Comparison of ENCODE assay signal across 9 cellular contexts in genomic region chr11:576791-577610, GRCh38. TPM values are rescaled to one million over a fixed set of nuclear protein-coding genes. Genes with fewer than 3 reads are reported as not detected.
DNase-seq lines count a peak whose midpoint lies in the region; ATAC-seq, FAIRE-seq and TF ChIP-seq lines count a peak whose summit lies in the region.
"Had no signal": no experiment of that assay in that cellular context is flagged by ENCODE, and none has a peak within 500 bp of the region (broad histone marks: within the 10 kb centered on the region; RNA-seq: fewer than 3 reads in every experiment).

No MANE protein-coding gene starts in this region.

- H3K9ac ChIP-seq in astrocyte (ENCODE audit: low read length) (peak overlapping the region; percentile 99), HepG2 (ENCODE audit: insufficient read depth, low read depth, low read length) (peak overlapping the region; percentile 100)

- peaks cover 53% of the 10 kb centered on the region for H3K79me2 ChIP-seq in astrocyte (ENCODE audit: insufficient read depth, low read length)
- peaks cover 52% of the 10 kb centered on the region for H3K79me2 ChIP-seq in HepG2 (ENCODE audit: insufficient read depth, low read length)

- peaks cover 54% of the 10 kb centered on the region for H3K4me1 Mint-ChIP-seq in activated T-cell treated with anti-CD3 and anti-CD28 coated beads, Interleukin-2, amount 50 U/mL, for 72 hours (ENCODE audit: low read depth)
- peaks cover 39% of the 10 kb centered on the region for H3K4me1 Mint-ChIP-seq in astrocyte (ENCODE audit: low read depth, unreplicated experiment)

- peaks cover 3 to 10% of the 10 kb centered on the region in 2 donors for H3K36me3 Mint-ChIP-seq in activated T-cell treated with anti-CD3 and anti-CD28 coated beads, Interleukin-2, amount 50 U/mL, for 72 hours (ENCODE audit: insufficient read depth in 2 of 2)
- peaks cover 12% of the 10 kb centered on the region for H3K36me3 Mint-ChIP-seq in astrocyte (ENCODE audit: low read depth, unreplicated experiment)

- peaks cover 13% of the 10 kb centered on the region for H3K27me3 Mint-ChIP-seq in activated T-cell treated with anti-CD3 and anti-CD28 coated beads, Interleukin-2, amount 50 U/mL, for 72 hours (ENCODE audit: low read depth)
- H3K27me3 Mint-ChIP-seq in astrocyte (ENCODE audit: low read depth, unreplicated experiment): peaks cover 17% of the 10 kb centered on the region

- H3K27me3 ChIP-seq in astrocyte (ENCODE audit: insufficient read depth, low read length): peaks cover 6% of the 10 kb centered on the region
- H3K27me3 ChIP-seq in HepG2 (ENCODE audit: control insufficient read depth in 1 of 2, insufficient read depth in 2 of 2, low read length in 2 of 2): no peaks in the 10 kb centered on the region; a peak in 2 of 5 replicates
- H3K27me3 ChIP-seq in tibial artery: no peaks in the 10 kb centered on the region

- no peak for ATAC-seq in activated T-cell treated with anti-CD3 and anti-CD28 coated beads, Interleukin-2, amount 50 U/mL, for 72 hours (replicated peaks in 1 of 2)
- ATAC-seq in HepG2 (no peak), GM21576 (IDR thresholded peaks at IDR 0.05; ENCODE audit: unreplicated experiment) (no peak)

- H3K9me3 Mint-ChIP-seq in activated T-cell treated with anti-CD3 and anti-CD28 coated beads, Interleukin-2, amount 50 U/mL, for 72 hours: no peaks in the 10 kb centered on the region
- no peaks in the 10 kb centered on the region for H3K9me3 Mint-ChIP-seq in astrocyte (ENCODE audit: unreplicated experiment)

- intact Hi-C loops in HepG2 (cut with micrococcal nuclease; ENCODE audit: unreplicated experiment) (no loop called here), tibial artery (cut with DNase I; ENCODE audit: low total_unique reads) (loop anchor here (5.0 to 10.0 kb wide), 2 partner anchors 35 to 228 kb away; partner anchors contain the start of genes PIDD1 and RPLP2)

- H3K4me3 ChIP-seq in astrocyte (ENCODE audit: insufficient read depth, low read depth, low read length) (peak overlapping the region; percentile 98), HepG2 (replicated peaks in 1 of 3; ENCODE audit: insufficient read depth in 1 of 3, low read depth in 2 of 3, low read length in 3 of 3) (peak overlapping the region; percentile 78 to 100 (median 92)), tibial artery (peak overlapping the region; percentile 78 to 89)

- in situ Hi-C loops in HepG2 (cut with HindIII; ENCODE audit: extremely low pct_ligation_motif_present, low pct_unique_long_range_greater_than_20kb): no loop called here

- no peak for TF ChIP-seq RAD21 in HepG2 (CRISPR knock-in tag; IDR thresholded peaks at IDR 0.05)

- H3K27ac Mint-ChIP-seq in activated T-cell treated with anti-CD3 and anti-CD28 coated beads, Interleukin-2, amount 50 U/mL, for 72 hours: peak overlapping the region; percentile 86
- H3K27ac Mint-ChIP-seq in astrocyte (ENCODE audit: unreplicated experiment): peak overlapping the region; percentile 92

- no peak for TF ChIP-seq EP300 in HepG2 (IDR thresholded peaks at IDR 0.05; ENCODE audit: low read depth in 2 of 2, low read length in 2 of 2)
- TF ChIP-seq EP300 in HepG2 (CRISPR knock-in tag; IDR thresholded peaks at IDR 0.05; ENCODE audit: borderline replicate concordance): no peak

- POLR2A ChIA-PET in HepG2 (lab: Yijun Ruan, JAX): interaction anchor here (0.7 to 2.5 kb wide), 3 partner anchors 11 to 24 kb away, joined by 3 to 33 read pairs (median 9); no protein-coding TSS in a partner anchor

- H3K27ac ChIP-seq in astrocyte (ENCODE audit: low read depth, low read length) (peak overlapping the region; percentile 84), HepG2 (ENCODE audit: extremely low read length, insufficient read depth, low read length) (peak overlapping the region; percentile 80), tibial artery (peak overlapping the region; percentile 83 to 87)

- peaks cover 16% of the 10 kb centered on the region for H3K4me1 ChIP-seq in astrocyte (ENCODE audit: insufficient read depth, low read length)
- peaks cover 57% of the 10 kb centered on the region for H3K4me1 ChIP-seq in HepG2 (ENCODE audit: insufficient read depth, low read length)
- H3K4me1 ChIP-seq in tibial artery: peaks cover 0 to 53% (median 44%) of the 10 kb centered on the region in 4 donors

- TF ChIP-seq CTCF in astrocyte (IDR thresholded peaks at IDR 0.05; ENCODE audit: insufficient read depth, low read depth, low read length): no peak
- no peak for TF ChIP-seq CTCF in HepG2 (CRISPR knock-in tag; IDR thresholded peaks at IDR 0.05)
- no peak for TF ChIP-seq CTCF in tibial artery (IDR thresholded peaks at IDR 0.05)

- peaks cover 3% of the 10 kb centered on the region for H3K36me3 ChIP-seq in astrocyte (ENCODE audit: insufficient read depth, low read length)
- peaks cover 8 to 13% of the 10 kb centered on the region in 2 experiments; a peak in 4 of 5 replicates for H3K36me3 ChIP-seq in HepG2 (replicated peaks in 1 of 2; ENCODE audit: control insufficient read depth in 1 of 2, insufficient read depth in 2 of 2, low read length in 2 of 2)
- H3K36me3 ChIP-seq in tibial artery: peaks cover 4 to 7% (median 7%) of the 10 kb centered on the region in 3 donors

- no TSS peak for BruUV-seq in HepG2 (replicated peaks; lab: Mats Ljungman, UMichigan)

- CTCF ChIA-PET in HepG2 (lab: Yijun Ruan, JAX; ENCODE audit: low intra/inter-chr PET ratio, low total read pairs): no interaction called here

- FAIRE-seq in astrocyte (lab: Jason Lieb, UNC): no peak
- no peak for FAIRE-seq in HepG2 (lab: Jason Lieb, UNC)

- peak overlapping the region; percentile 90 to 92 for H3K4me3 Mint-ChIP-seq in activated T-cell treated with anti-CD3 and anti-CD28 coated beads, Interleukin-2, amount 50 U/mL, for 72 hours
- H3K4me3 Mint-ChIP-seq in astrocyte (ENCODE audit: unreplicated experiment): peak overlapping the region; percentile 98

- DNase-seq in activated T-cell treated with anti-CD3 and anti-CD28 coated beads, Interleukin-2, amount 50 U/mL, for 72 hours: no peak
- DNase-seq in activated T-cell treated with anti-CD3 and anti-CD28 coated beads, Interleukin-2, amount 50 U/mL, for 48 hours: no peak
- DNase-seq in astrocyte (ENCODE audit: low read depth): no peak
- DNase-seq in HepG2 (ENCODE audit: low spot score): no peak
- DNase-seq in tibial artery: no peak
- DNase-seq in stimulated activated CD8-positive, alpha-beta memory T cell treated with anti-CD3 and anti-CD28 coated beads, Interleukin-4, amount 100 ng/mL, for 48 hours: no peak
- no peak for DNase-seq in NCI-H2196 (lab: John Stamatoyannopoulos, UW; ENCODE audit: unreplicated experiment)
- DNase-seq: T-helper 9 cell had no signal

- no peak for TF ChIP-seq POLR2A in HepG2 (IDR thresholded peaks at IDR 0.05; ENCODE audit: insufficient read depth in 1 of 2, low read depth in 2 of 2, low read length in 2 of 2)

- WGBS in HepG2 (ENCODE audit: low lambda C conversion rate): 2% methylated on average over 23 of the region's 50 CpGs

- no peaks in the 10 kb centered on the region for H3K9me3 ChIP-seq in astrocyte (ENCODE audit: insufficient read depth, low read depth, low read length)
- H3K9me3 ChIP-seq in HepG2 (ENCODE audit: low read length): no peaks in the 10 kb centered on the region
- no peaks in the 10 kb centered on the region for H3K9me3 ChIP-seq in tibial artery

- H3K4me2 ChIP-seq in astrocyte (ENCODE audit: low read length) (peak overlapping the region; percentile 96), HepG2 (ENCODE audit: low read depth, low read length) (peak overlapping the region; percentile 94)

- H2AFZ ChIP-seq in astrocyte (ENCODE audit: low read depth, low read length) (no peak overlapping the region), HepG2 (ENCODE audit: low read length) (no peak overlapping the region)

- H4K20me1 ChIP-seq in astrocyte (ENCODE audit: insufficient read depth, low read length) (peaks cover 50% of the 10 kb centered on the region), HepG2 (ENCODE audit: insufficient read depth, low read length) (peaks cover 43% of the 10 kb centered on the region)

RNA-seq across cellular contexts. Expression of gene PHRF1, which starts 0.7 kb away (rescaled TPM):
- total RNA-seq in activated T-cell treated with anti-CD3 and anti-CD28 coated beads, Interleukin-2, amount 50 U/mL, for 72 hours: 10 to 100 TPM; 29.7 to 31.0 TPM
- total RNA-seq in astrocyte (38.0 and 38.3 TPM in 2 replicates), HepG2 (2016; rRNA removed; fragmentation: Illumina TruSeq; extraction: Trizol) (13.7 and 16.7 TPM in 2 replicates)
- 7.4 and 7.9 TPM in 2 replicates for total RNA-seq in HepG2 (2016; cell fraction: cytosol; rRNA removed; fragmentation: Illumina TruSeq; extraction: Trizol; ENCODE audit: low read depth)
- total RNA-seq in HepG2 (2016; cell fraction: insoluble cytoplasmic fraction; rRNA removed; fragmentation: Illumina TruSeq; extraction: Trizol): 10.7 and 17.0 TPM in 2 replicates
- total RNA-seq in HepG2 (2016; cell fraction: membrane; rRNA removed; fragmentation: Illumina TruSeq; extraction: Trizol): 5.1 and 6.1 TPM in 2 replicates
- total RNA-seq in HepG2 (2016; cell fraction: nucleus; rRNA removed; fragmentation: Illumina TruSeq; extraction: Trizol): 10.8 and 14.2 TPM in 2 replicates
- 8.2 and 11.2 TPM in 2 replicates for polyA plus RNA-seq in HepG2 (2011; rRNA removed)
- polyA plus RNA-seq in HepG2 (2011; cell fraction: cytosol; rRNA removed): 4.8 and 7.0 TPM in 2 replicates
- polyA plus RNA-seq in HepG2 (2011; cell fraction: nucleus; rRNA removed): 30.1 and 30.7 TPM in 2 replicates
- 7.4 and 8.1 TPM in 2 replicates for polyA plus RNA-seq in HepG2 (2012)
- 1.6 and 1.8 TPM in 2 replicates for polyA plus RNA-seq in HepG2 (2016; cell fraction: cytosol; fragmentation: Illumina TruSeq; extraction: Trizol; ENCODE audit: low read depth)
- polyA plus RNA-seq in HepG2 (2016; cell fraction: insoluble cytoplasmic fraction; fragmentation: Illumina TruSeq; extraction: Trizol; ENCODE audit: low read depth): 10.7 and 13.7 TPM in 2 replicates
- polyA plus RNA-seq in HepG2 (2016; cell fraction: membrane; fragmentation: Illumina TruSeq; extraction: Trizol; ENCODE audit: low read depth): 2.1 and 2.5 TPM in 2 replicates
- 25.7 and 27.7 TPM in 2 replicates for polyA plus RNA-seq in HepG2 (2016; cell fraction: nucleus; fragmentation: Illumina TruSeq; extraction: Trizol; ENCODE audit: insufficient read depth, low read depth)
- polyA minus RNA-seq in HepG2 (2011; rRNA and poly(A)+ RNA removed; ENCODE audit: low replicate concordance): 13.6 and 18.7 TPM in 2 replicates
- 7.8 and 7.9 TPM in 2 replicates for polyA minus RNA-seq in HepG2 (2011; cell fraction: cytosol; rRNA and poly(A)+ RNA removed)
- 17.4 and 19.9 TPM in 2 replicates for polyA minus RNA-seq in HepG2 (2011; cell fraction: nucleus; rRNA and poly(A)+ RNA removed)

RNA-seq across cellular contexts. Expression of gene RASSF7, which starts 16.2 kb away (rescaled TPM):
- total RNA-seq in activated T-cell treated with anti-CD3 and anti-CD28 coated beads, Interleukin-2, amount 50 U/mL, for 72 hours: 10 to 100 TPM; 13.5 to 14.2 TPM
- total RNA-seq in astrocyte: 31.1 and 32.3 TPM in 2 replicates
- total RNA-seq in HepG2 (2016; rRNA removed; fragmentation: Illumina TruSeq; extraction: Trizol): 13.1 and 20.2 TPM in 2 replicates
- 5.4 and 5.7 TPM in 2 replicates for total RNA-seq in HepG2 (2016; cell fraction: cytosol; rRNA removed; fragmentation: Illumina TruSeq; extraction: Trizol; ENCODE audit: low read depth)
- 13.3 and 19.7 TPM in 2 replicates for total RNA-seq in HepG2 (2016; cell fraction: insoluble cytoplasmic fraction; rRNA removed; fragmentation: Illumina TruSeq; extraction: Trizol)
- total RNA-seq in HepG2 (2016; cell fraction: membrane; rRNA removed; fragmentation: Illumina TruSeq; extraction: Trizol): 10.8 and 11.9 TPM in 2 replicates
- total RNA-seq in HepG2 (2016; cell fraction: nucleus; rRNA removed; fragmentation: Illumina TruSeq; extraction: Trizol): 16.7 and 17.2 TPM in 2 replicates
- polyA plus RNA-seq in HepG2 (2011; rRNA removed): 28.6 and 36.4 TPM in 2 replicates
- polyA plus RNA-seq in HepG2 (2011; cell fraction: cytosol; rRNA removed): 22.3 and 49.0 TPM in 2 replicates
- polyA plus RNA-seq in HepG2 (2011; cell fraction: nucleus; rRNA removed): 139 and 165 TPM in 2 replicates
- polyA plus RNA-seq in HepG2 (2012): 8.9 and 12.6 TPM in 2 replicates
- 4.7 and 6.0 TPM in 2 replicates for polyA plus RNA-seq in HepG2 (2016; cell fraction: cytosol; fragmentation: Illumina TruSeq; extraction: Trizol; ENCODE audit: low read depth)
- 12.3 and 15.9 TPM in 2 replicates for polyA plus RNA-seq in HepG2 (2016; cell fraction: insoluble cytoplasmic fraction; fragmentation: Illumina TruSeq; extraction: Trizol; ENCODE audit: low read depth)
- 5.9 and 7.2 TPM in 2 replicates for polyA plus RNA-seq in HepG2 (2016; cell fraction: membrane; fragmentation: Illumina TruSeq; extraction: Trizol; ENCODE audit: low read depth)
- 32.6 and 40.7 TPM in 2 replicates for polyA plus RNA-seq in HepG2 (2016; cell fraction: nucleus; fragmentation: Illumina TruSeq; extraction: Trizol; ENCODE audit: insufficient read depth, low read depth)
- 6.7 and 39.4 TPM in 2 replicates for polyA minus RNA-seq in HepG2 (2011; rRNA and poly(A)+ RNA removed; ENCODE audit: low replicate concordance)
- 10.4 and 10.9 TPM in 2 replicates for polyA minus RNA-seq in HepG2 (2011; cell fraction: cytosol; rRNA and poly(A)+ RNA removed)
- polyA minus RNA-seq in HepG2 (2011; cell fraction: nucleus; rRNA and poly(A)+ RNA removed): 15.2 and 17.9 TPM in 2 replicates

RNA-seq across cellular contexts. Expression of gene LMNTD2, which starts 16.5 kb away (rescaled TPM):
- total RNA-seq in activated T-cell treated with anti-CD3 and anti-CD28 coated beads, Interleukin-2, amount 50 U/mL, for 72 hours: 1 to 10 TPM; 3.1 to 5.5 TPM
- 2.5 and 2.8 TPM in 2 replicates for total RNA-seq in astrocyte
- total RNA-seq in HepG2 (2016; rRNA removed; fragmentation: Illumina TruSeq; extraction: Trizol): 0.25 and 1.1 TPM in 2 replicates
- 0.40 and 0.44 TPM in 2 replicates for total RNA-seq in HepG2 (2016; cell fraction: cytosol; rRNA removed; fragmentation: Illumina TruSeq; extraction: Trizol; ENCODE audit: low read depth)
- 0.45 and 1.1 TPM in 2 replicates for total RNA-seq in HepG2 (2016; cell fraction: insoluble cytoplasmic fraction; rRNA removed; fragmentation: Illumina TruSeq; extraction: Trizol)
- 0.79 and 1.3 TPM in 2 replicates for total RNA-seq in HepG2 (2016; cell fraction: membrane; rRNA removed; fragmentation: Illumina TruSeq; extraction: Trizol)
- total RNA-seq in HepG2 (2016; cell fraction: nucleus; rRNA removed; fragmentation: Illumina TruSeq; extraction: Trizol): 1.3 and 1.7 TPM in 2 replicates
- 3.1 and 3.6 TPM in 2 replicates for polyA plus RNA-seq in HepG2 (2011; rRNA removed)
- 1.1 and 2.2 TPM in 2 replicates for polyA plus RNA-seq in HepG2 (2011; cell fraction: cytosol; rRNA removed)
- polyA plus RNA-seq in HepG2 (2011; cell fraction: nucleus; rRNA removed): 50.0 and 60.4 TPM in 2 replicates
- 1.3 and 1.4 TPM in 2 replicates for polyA plus RNA-seq in HepG2 (2012)
- polyA plus RNA-seq in HepG2 (2016; cell fraction: cytosol; fragmentation: Illumina TruSeq; extraction: Trizol; ENCODE audit: low read depth): 0.53 and 0.78 TPM in 2 replicates
- polyA plus RNA-seq in HepG2 (2016; cell fraction: insoluble cytoplasmic fraction; fragmentation: Illumina TruSeq; extraction: Trizol; ENCODE audit: low read depth): 0.42 and 0.68 TPM in 2 replicates
- 0.96 and 1.2 TPM in 2 replicates for polyA plus RNA-seq in HepG2 (2016; cell fraction: membrane; fragmentation: Illumina TruSeq; extraction: Trizol; ENCODE audit: low read depth)
- polyA plus RNA-seq in HepG2 (2016; cell fraction: nucleus; fragmentation: Illumina TruSeq; extraction: Trizol; ENCODE audit: insufficient read depth, low read depth): 3.7 and 5.0 TPM in 2 replicates
- polyA minus RNA-seq in HepG2 (2011; rRNA and poly(A)+ RNA removed; ENCODE audit: low replicate concordance): 0.51 and 0.96 TPM in 2 replicates
- polyA minus RNA-seq in HepG2 (2011; cell fraction: cytosol; rRNA and poly(A)+ RNA removed): 0.88 and 1.4 TPM in 2 replicates
- 2.6 and 3.1 TPM in 2 replicates for polyA minus RNA-seq in HepG2 (2011; cell fraction: nucleus; rRNA and poly(A)+ RNA removed)

RNA-seq across cellular contexts. Expression of gene IRF7, which starts 38.7 kb away (rescaled TPM):
- 10 to 100 TPM; 46.7 to 95.8 TPM for total RNA-seq in activated T-cell treated with anti-CD3 and anti-CD28 coated beads, Interleukin-2, amount 50 U/mL, for 72 hours
- total RNA-seq in astrocyte: 75.4 and 80.6 TPM in 2 replicates
- total RNA-seq in HepG2 (2016; rRNA removed; fragmentation: Illumina TruSeq; extraction: Trizol): not detected in 2 replicates
- total RNA-seq in HepG2 (2016; cell fraction: cytosol; rRNA removed; fragmentation: Illumina TruSeq; extraction: Trizol; ENCODE audit: low read depth): not detected in 2 replicates
- not detected in 2 replicates for total RNA-seq in HepG2 (2016; cell fraction: insoluble cytoplasmic fraction; rRNA removed; fragmentation: Illumina TruSeq; extraction: Trizol)
- not detected in 2 replicates for total RNA-seq in HepG2 (2016; cell fraction: membrane; rRNA removed; fragmentation: Illumina TruSeq; extraction: Trizol)
- total RNA-seq in HepG2 (2016; cell fraction: nucleus; rRNA removed; fragmentation: Illumina TruSeq; extraction: Trizol): not detected in 2 replicates
- polyA plus RNA-seq in HepG2 (2011; rRNA removed): 0.04 TPM in 1 of 2 replicates, not detected in the other
- polyA plus RNA-seq in HepG2 (2011; cell fraction: cytosol; rRNA removed): 0.03 TPM in 1 of 2 replicates, not detected in the other
- 0.47 and 0.69 TPM in 2 replicates for polyA plus RNA-seq in HepG2 (2011; cell fraction: nucleus; rRNA removed)
- 0.42 and 0.91 TPM in 2 replicates for polyA plus RNA-seq in HepG2 (2012)
- polyA plus RNA-seq in HepG2 (2016; cell fraction: cytosol; fragmentation: Illumina TruSeq; extraction: Trizol; ENCODE audit: low read depth): not detected in 2 replicates
- polyA plus RNA-seq in HepG2 (2016; cell fraction: insoluble cytoplasmic fraction; fragmentation: Illumina TruSeq; extraction: Trizol; ENCODE audit: low read depth): not detected in 2 replicates
- polyA plus RNA-seq in HepG2 (2016; cell fraction: membrane; fragmentation: Illumina TruSeq; extraction: Trizol; ENCODE audit: low read depth): not detected in 2 replicates
- not detected in 2 replicates for polyA plus RNA-seq in HepG2 (2016; cell fraction: nucleus; fragmentation: Illumina TruSeq; extraction: Trizol; ENCODE audit: insufficient read depth, low read depth)
- 3.8 TPM in 1 of 2 replicates, not detected in the other for polyA minus RNA-seq in HepG2 (2011; rRNA and poly(A)+ RNA removed; ENCODE audit: low replicate concordance)
- not detected in 2 replicates for polyA minus RNA-seq in HepG2 (2011; cell fraction: cytosol; rRNA and poly(A)+ RNA removed)
- not detected in 2 replicates for polyA minus RNA-seq in HepG2 (2011; cell fraction: nucleus; rRNA and poly(A)+ RNA removed)

RNA-seq across cellular contexts. Expression of gene LRRC56, which starts 39.7 kb away (rescaled TPM):
- 1 to 10 TPM; 1.2 to 3.1 TPM for total RNA-seq in activated T-cell treated with anti-CD3 and anti-CD28 coated beads, Interleukin-2, amount 50 U/mL, for 72 hours
- total RNA-seq in astrocyte (0.82 and 1.8 TPM in 2 replicates), HepG2 (2016; rRNA removed; fragmentation: Illumina TruSeq; extraction: Trizol) (0.08 and 0.11 TPM in 2 replicates)
- total RNA-seq in HepG2 (2016; cell fraction: cytosol; rRNA removed; fragmentation: Illumina TruSeq; extraction: Trizol; ENCODE audit: low read depth): 0.10 TPM in 1 of 2 replicates, not detected in the other
- total RNA-seq in HepG2 (2016; cell fraction: insoluble cytoplasmic fraction; rRNA removed; fragmentation: Illumina TruSeq; extraction: Trizol): 0.09 TPM in 2 replicates
- total RNA-seq in HepG2 (2016; cell fraction: membrane; rRNA removed; fragmentation: Illumina TruSeq; extraction: Trizol): 0.06 and 0.07 TPM in 2 replicates
- not detected in 2 replicates for total RNA-seq in HepG2 (2016; cell fraction: nucleus; rRNA removed; fragmentation: Illumina TruSeq; extraction: Trizol)
- polyA plus RNA-seq in HepG2 (2011; rRNA removed): 0.29 and 0.46 TPM in 2 replicates
- 0.21 and 0.22 TPM in 2 replicates for polyA plus RNA-seq in HepG2 (2011; cell fraction: cytosol; rRNA removed)
- 3.4 and 3.8 TPM in 2 replicates for polyA plus RNA-seq in HepG2 (2011; cell fraction: nucleus; rRNA removed)
- polyA plus RNA-seq in HepG2 (2012): 0.34 and 0.59 TPM in 2 replicates
- polyA plus RNA-seq in HepG2 (2016; cell fraction: cytosol; fragmentation: Illumina TruSeq; extraction: Trizol; ENCODE audit: low read depth): 0.05 TPM in 1 of 2 replicates, not detected in the other
- polyA plus RNA-seq in HepG2 (2016; cell fraction: insoluble cytoplasmic fraction; fragmentation: Illumina TruSeq; extraction: Trizol; ENCODE audit: low read depth): 0.19 TPM in 1 of 2 replicates, not detected in the other
- 0.10 TPM in 1 of 2 replicates, not detected in the other for polyA plus RNA-seq in HepG2 (2016; cell fraction: membrane; fragmentation: Illumina TruSeq; extraction: Trizol; ENCODE audit: low read depth)
- polyA plus RNA-seq in HepG2 (2016; cell fraction: nucleus; fragmentation: Illumina TruSeq; extraction: Trizol; ENCODE audit: insufficient read depth, low read depth): 0.37 and 0.44 TPM in 2 replicates
- 0.20 and 0.56 TPM in 2 replicates for polyA minus RNA-seq in HepG2 (2011; rRNA and poly(A)+ RNA removed; ENCODE audit: low replicate concordance)
- polyA minus RNA-seq in HepG2 (2011; cell fraction: cytosol; rRNA and poly(A)+ RNA removed): 0.30 TPM in 1 of 2 replicates, not detected in the other
- 0.37 and 0.64 TPM in 2 replicates for polyA minus RNA-seq in HepG2 (2011; cell fraction: nucleus; rRNA and poly(A)+ RNA removed)
